32 cellular contexts compared by ENCODE assay signal in the genomic region with DNA sequence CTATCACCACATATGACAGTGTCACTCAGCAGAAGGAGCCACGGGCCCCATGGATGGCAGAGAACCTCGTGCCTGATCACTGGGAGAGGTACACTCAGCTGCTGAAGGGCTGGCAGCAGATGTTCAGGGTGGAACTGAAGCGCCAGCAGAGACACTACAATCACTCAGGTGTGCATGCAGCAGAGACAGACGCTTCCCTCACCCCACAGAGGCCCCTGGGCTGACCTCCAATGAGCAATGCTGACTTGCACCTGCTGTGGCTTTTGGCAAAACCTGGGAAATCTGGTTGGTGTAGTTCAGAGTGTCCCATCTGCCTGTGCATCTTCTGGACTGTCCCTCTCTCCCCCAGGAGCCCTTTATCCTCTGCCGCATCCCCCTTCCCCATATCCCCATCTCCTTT. TPM values are rescaled to one million over a fixed set of nuclear protein-coding genes. Genes with fewer than 3 reads are reported as not detected.
A peak's percentile ranks its signal among the peaks of the same experiment; 100 is the strongest.
DNase-seq lines count a peak whose midpoint lies in the region; ATAC-seq and TF ChIP-seq lines count a peak whose summit lies in the region.
"Had no signal": no experiment of that assay in that cellular context is flagged by ENCODE, and none has a peak within 500 bp of the region (broad histone marks: within the 10 kb centered on the region; RNA-seq: fewer than 3 reads in every experiment).

No MANE protein-coding gene starts in this region.

- H3K9me3 ChIP-seq in osteoblast (ENCODE audit: low read depth, low read length) = no peaks in the 10 kb centered on the region
- H3K9me3 ChIP-seq: ascending aorta, colonic mucosa, HAP-1 had no signal

- DNase-seq in NCI-H2107 treated with DMSO at 0.1 percent for 48 hours (lab: John Stamatoyannopoulos, UW; ENCODE audit: unreplicated experiment) (peak; percentile 67), NCI-H2107 (lab: John Stamatoyannopoulos, UW) (no peak), NCI-H1694 treated with DMSO at 0.1 percent for 48 hours (lab: John Stamatoyannopoulos, UW) (peak; percentile 23), NCI-H69 (lab: John Stamatoyannopoulos, UW) (peak; percentile 96), osteoblast (ENCODE audit: insufficient read length, low spot score, missing footprints) (peak; percentile 38), NCI-H82 treated with DMSO at 0.1 percent for 48 hours (lab: John Stamatoyannopoulos, UW; ENCODE audit: unreplicated experiment) (no peak)
- DNase-seq in stimulated activated naive B cell treated with anti-CD40 and anti-IgM and Interleukin-4, amounts not matched to agents 10 μg/mL and 1 μg/mL and 100 μg/mL, for 72 hours = no peak
- DNase-seq in activated T-cell treated with anti-CD3 and anti-CD28 coated beads, Interleukin-2, amount 50 U/mL, for 24 hours = no peak
- DNase-seq: activated CD4-positive, alpha-beta T cell treated with anti-CD3 and anti-CD28 coated beads, Interleukin-2, amount 50 U/mL, for 1 hour; activated CD4-positive, CD25-positive, alpha-beta regulatory T cell; activated gamma-delta T cell; activated T-cell treated with anti-CD3 and anti-CD28 coated beads, Interleukin-2, amount 50 U/mL, for 1 hour; colonic mucosa; DMS153; effector memory CD4-positive, alpha-beta T cell; GF-D8; hypothalamus; left cardiac atrium; MV-4-11; NCI-H226; NK-92 treated with Interleukin-12 subunit alpha and Interleukin-12 subunit beta, amount 100 ng/mL, for 24 hours; occipital lobe; PC-9; trophoblast cell had no signal

- H3K4me2 ChIP-seq in osteoblast (ENCODE audit: insufficient read depth, low read length) = no peak overlapping the region
- H3K4me2 ChIP-seq: PC-9 had no signal

- H4K20me1 ChIP-seq in osteoblast (ENCODE audit: insufficient read depth, low read length) = peaks cover 13% of the 10 kb centered on the region

- no peak for ATAC-seq in stimulated activated naive B cell treated with anti-CD40 and anti-IgM and Interleukin-4, amounts not matched to agents 10 μg/mL and 1 μg/mL and 100 μg/mL, for 72 hours (replicated peaks)
- ATAC-seq: left cardiac atrium; natural killer cell treated with Interleukin-12 subunit alpha and Interleukin-12 subunit beta and Interleukin-15 and Interleukin-18, amount 100 ng/mL, for 72 hours; Right ventricle myocardium inferior; SK-N-SH treated with all-trans-retinoic acid at 6 μM for 48 hours; stimulated activated effector memory CD8-positive, alpha-beta T cell treated with anti-CD3 and anti-CD28 coated beads, Interleukin-12 subunit alpha, Interleukin-12 subunit beta, amount 100 ng/mL, for 72 hours had no signal

- no peaks in the 10 kb centered on the region for H3K79me2 ChIP-seq in osteoblast (ENCODE audit: insufficient read depth, low read length)

- H3K27ac Mint-ChIP-seq in stimulated activated naive B cell treated with anti-CD40 and anti-IgM and Interleukin-4, amounts not matched to agents 10 μg/mL and 1 μg/mL and 100 μg/mL, for 72 hours = no peak overlapping the region
- H3K27ac Mint-ChIP-seq in activated T-cell treated with anti-CD3 and anti-CD28 coated beads, Interleukin-2, amount 50 U/mL, for 24 hours = no peak overlapping the region
- H3K27ac Mint-ChIP-seq: natural killer cell treated with Interleukin-12 subunit alpha and Interleukin-12 subunit beta and Interleukin-15 and Interleukin-18, amount 100 ng/mL, for 72 hours; stimulated activated effector memory CD8-positive, alpha-beta T cell treated with anti-CD3 and anti-CD28 coated beads, Interleukin-12 subunit alpha, Interleukin-12 subunit beta, amount 100 ng/mL, for 72 hours; T-helper 1 cell treated with Interleukin-12 subunit alpha and Interleukin-12 subunit beta and Interleukin-4 antibody, amounts not matched to agents 30 μg/mL and 1 μg/mL, for 36 hours had no signal

- H3K4me3 Mint-ChIP-seq in stimulated activated naive B cell treated with anti-CD40 and anti-IgM and Interleukin-4, amounts not matched to agents 10 μg/mL and 1 μg/mL and 100 μg/mL, for 72 hours = no peak overlapping the region
- H3K4me3 Mint-ChIP-seq in activated T-cell treated with anti-CD3 and anti-CD28 coated beads, Interleukin-2, amount 50 U/mL, for 24 hours = no peak overlapping the region
- H3K4me3 Mint-ChIP-seq: natural killer cell treated with Interleukin-12 subunit alpha and Interleukin-12 subunit beta and Interleukin-15 and Interleukin-18, amount 100 ng/mL, for 72 hours; stimulated activated effector memory CD8-positive, alpha-beta T cell treated with anti-CD3 and anti-CD28 coated beads, Interleukin-12 subunit alpha, Interleukin-12 subunit beta, amount 100 ng/mL, for 72 hours; T-helper 1 cell treated with Interleukin-12 subunit alpha and Interleukin-12 subunit beta and Interleukin-4 antibody, amounts not matched to agents 30 μg/mL and 1 μg/mL, for 36 hours had no signal

- H3K4me1 Mint-ChIP-seq in stimulated activated naive B cell treated with anti-CD40 and anti-IgM and Interleukin-4, amounts not matched to agents 10 μg/mL and 1 μg/mL and 100 μg/mL, for 72 hours = peaks cover 20 to 33% of the 10 kb centered on the region in 2 donors
- H3K4me1 Mint-ChIP-seq in activated T-cell treated with anti-CD3 and anti-CD28 coated beads, Interleukin-2, amount 50 U/mL, for 24 hours (ENCODE audit: low read depth) = peaks cover 10% of the 10 kb centered on the region

- H3K4me3 ChIP-seq in osteoblast (ENCODE audit: insufficient read depth, low read length) = no peak overlapping the region
- H3K4me3 ChIP-seq: ascending aorta, colonic mucosa, HAP-1, lung, PC-9 had no signal

- TF ChIP-seq CTCF in osteoblast (IDR thresholded peaks at IDR 0.05; ENCODE audit: extremely low read depth, low read depth, low read length) = no peak

- H3K27ac ChIP-seq in osteoblast (ENCODE audit: low read depth, low read length) = no peak overlapping the region
- H3K27ac ChIP-seq: ascending aorta, colonic mucosa, PC-9 had no signal

- no peaks in the 10 kb centered on the region for H3K27me3 ChIP-seq in osteoblast (ENCODE audit: insufficient read depth, low read length)
- H3K27me3 ChIP-seq: ascending aorta, colonic mucosa had no signal

- peaks cover 3 to 6% of the 10 kb centered on the region in 2 donors for H3K9me3 Mint-ChIP-seq in stimulated activated naive B cell treated with anti-CD40 and anti-IgM and Interleukin-4, amounts not matched to agents 10 μg/mL and 1 μg/mL and 100 μg/mL, for 72 hours
- H3K9me3 Mint-ChIP-seq in activated T-cell treated with anti-CD3 and anti-CD28 coated beads, Interleukin-2, amount 50 U/mL, for 24 hours = no peaks in the 10 kb centered on the region
- H3K9me3 Mint-ChIP-seq: natural killer cell treated with Interleukin-12 subunit alpha and Interleukin-12 subunit beta and Interleukin-15 and Interleukin-18, amount 100 ng/mL, for 72 hours; stimulated activated effector memory CD8-positive, alpha-beta T cell treated with anti-CD3 and anti-CD28 coated beads, Interleukin-12 subunit alpha, Interleukin-12 subunit beta, amount 100 ng/mL, for 72 hours; T-helper 1 cell treated with Interleukin-12 subunit alpha and Interleukin-12 subunit beta and Interleukin-4 antibody, amounts not matched to agents 30 μg/mL and 1 μg/mL, for 36 hours had no signal

- H2AFZ ChIP-seq in osteoblast (ENCODE audit: low read length) = no peak overlapping the region
- H2AFZ ChIP-seq: PC-9 had no signal

- H3K36me3 ChIP-seq in osteoblast (ENCODE audit: insufficient read depth, low read length) = peaks cover 6% of the 10 kb centered on the region
- H3K36me3 ChIP-seq: ascending aorta, colonic mucosa had no signal

- H3K36me3 Mint-ChIP-seq in stimulated activated naive B cell treated with anti-CD40 and anti-IgM and Interleukin-4, amounts not matched to agents 10 μg/mL and 1 μg/mL and 100 μg/mL, for 72 hours = peaks cover 57 to 68% of the 10 kb centered on the region in 2 donors
- peaks cover 83% of the 10 kb centered on the region for H3K36me3 Mint-ChIP-seq in activated T-cell treated with anti-CD3 and anti-CD28 coated beads, Interleukin-2, amount 50 U/mL, for 24 hours (ENCODE audit: low read depth)
- H3K36me3 Mint-ChIP-seq: natural killer cell treated with Interleukin-12 subunit alpha and Interleukin-12 subunit beta and Interleukin-15 and Interleukin-18, amount 100 ng/mL, for 72 hours had no signal

- no peaks in the 10 kb centered on the region for H3K27me3 Mint-ChIP-seq in stimulated activated naive B cell treated with anti-CD40 and anti-IgM and Interleukin-4, amounts not matched to agents 10 μg/mL and 1 μg/mL and 100 μg/mL, for 72 hours
- H3K27me3 Mint-ChIP-seq in activated T-cell treated with anti-CD3 and anti-CD28 coated beads, Interleukin-2, amount 50 U/mL, for 24 hours = no peaks in the 10 kb centered on the region
- H3K27me3 Mint-ChIP-seq: natural killer cell treated with Interleukin-12 subunit alpha and Interleukin-12 subunit beta and Interleukin-15 and Interleukin-18, amount 100 ng/mL, for 72 hours had no signal

- peaks cover 5% of the 10 kb centered on the region for H3K4me1 ChIP-seq in osteoblast (ENCODE audit: insufficient read depth, low read length)
- H3K4me1 ChIP-seq: colonic mucosa, HAP-1 had no signal

RNA-seq across cellular contexts. Expression of gene KIAA1614, which starts 51.9 kb away (rescaled TPM):
- 11.8 and 12.7 TPM in 2 replicates for total RNA-seq in osteoblast

RNA-seq across cellular contexts. Expression of gene STX6, which starts 58.1 kb away (rescaled TPM):
- 27.1 and 32.2 TPM in 2 replicates for total RNA-seq in osteoblast

Comparison
In these comparisons a context has a peak if more than half of its experiments do, and no peak if none do; other contexts are left out.
1. DNase-seq: peak in NCI-H2107 treated with DMSO at 0.1 percent for 48 hours (single experiment), NCI-H1694 treated with DMSO at 0.1 percent for 48 hours (single experiment), NCI-H69 (single experiment) and osteoblast (single experiment); none in NCI-H2107 (single experiment), stimulated activated naive B cell treated with anti-CD40 and anti-IgM and Interleukin-4, amounts not matched to agents 10 μg/mL and 1 μg/mL and 100 μg/mL, for 72 hours (single experiment), activated T-cell treated with anti-CD3 and anti-CD28 coated beads, Interleukin-2, amount 50 U/mL, for 24 hours (single experiment) and NCI-H82 treated with DMSO at 0.1 percent for 48 hours (single experiment).